Comparison of ENCODE assay signal across 8 cellular contexts in the genomic region with DNA sequence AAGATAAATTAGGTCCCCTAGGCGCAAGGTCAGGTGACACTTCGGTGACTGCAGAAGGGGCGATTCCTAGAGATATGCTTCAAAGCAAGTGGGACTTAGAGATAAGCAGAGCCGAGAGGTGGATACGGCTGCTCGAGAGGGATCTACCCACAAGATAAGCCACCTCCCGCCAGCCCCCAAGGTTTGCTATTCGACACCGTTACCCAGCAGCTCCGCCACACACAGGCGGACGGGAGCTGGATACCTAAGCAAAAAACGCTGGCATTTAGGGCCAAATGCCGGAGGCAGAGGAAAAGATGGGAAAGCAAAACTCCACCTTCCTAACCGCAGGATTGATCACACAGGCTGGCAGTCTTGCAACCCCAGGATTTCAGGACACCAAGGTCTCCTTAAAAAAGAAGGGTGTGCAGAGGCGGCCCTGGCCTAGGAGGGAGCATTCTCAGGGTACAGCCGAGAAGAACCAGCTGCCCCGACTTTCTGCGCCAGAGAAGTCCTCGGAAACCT. TPM values are rescaled to one million over a fixed set of nuclear protein-coding genes. Genes with fewer than 3 reads are reported as not detected.
DNase-seq lines count a peak whose midpoint lies in the region; ATAC-seq and TF ChIP-seq lines count a peak whose summit lies in the region.

No MANE protein-coding gene starts in this region.

- H3K36me3 Mint-ChIP-seq in activated naive CD4-positive, alpha-beta T cell treated with anti-CD3 and anti-CD28 coated beads, Interleukin-2, amount 50 U/mL, for 24 hours, result peaks cover 18% of the 10 kb centered on the region

- H2AFZ ChIP-seq in Loucy (ENCODE audit: low read length) (no peak overlapping the region), smooth muscle cell (ENCODE audit: low read depth) (no peak overlapping the region)

- peak overlapping the region; percentile 70 for H3K27ac Mint-ChIP-seq in activated naive CD4-positive, alpha-beta T cell treated with anti-CD3 and anti-CD28 coated beads, Interleukin-2, amount 50 U/mL, for 24 hours

- H3K9me2 ChIP-seq in Loucy (replicated peaks; ENCODE audit: low read depth, low read length), result no peaks in the 10 kb centered on the region

- H4K20me1 ChIP-seq in Loucy (ENCODE audit: insufficient read depth, low read length, poor library complexity, severe bottlenecking) (peaks cover 37% of the 10 kb centered on the region), smooth muscle cell (ENCODE audit: low read depth) (peaks cover 54% of the 10 kb centered on the region)

- H3K4me1 ChIP-seq in Loucy (ENCODE audit: insufficient read depth, low read length, poor library complexity, severe bottlenecking), result peaks cover 55% of the 10 kb centered on the region
- H3K4me1 ChIP-seq in iPS DF 6.9 (ENCODE audit: control insufficient read depth, insufficient read depth, low read length), result peaks cover 7% of the 10 kb centered on the region; the same call in 1 of the 2 replicates
- peaks cover 37% of the 10 kb centered on the region for H3K4me1 ChIP-seq in smooth muscle cell (ENCODE audit: low read depth)

- DNase-seq in EH (ENCODE audit: low read depth) (peak; percentile 52), iPS DF 6.9 (ENCODE audit: low read depth, low spot score) (no peak), smooth muscle cell (lab: John Stamatoyannopoulos, UW; ENCODE audit: unreplicated experiment) (no peak), GM19238 (ENCODE audit: insufficient read length, low spot score) (no peak)

- H3K4me3 ChIP-seq in Loucy (ENCODE audit: low read length, poor library complexity, severe bottlenecking) (peak overlapping the region; percentile 98), iPS DF 6.9 (ENCODE audit: low read length) (peak overlapping the region; percentile 99), smooth muscle cell (peak overlapping the region; percentile 93)

- H3K9me3 ChIP-seq in Loucy (ENCODE audit: insufficient read depth, low read depth, low read length) (no peaks in the 10 kb centered on the region), iPS DF 6.9 (ENCODE audit: control insufficient read depth, insufficient read depth, low read length) (no peaks in the 10 kb centered on the region), smooth muscle cell (replicated peaks; ENCODE audit: low read depth) (no peaks in the 10 kb centered on the region)

- no peaks in the 10 kb centered on the region for H3K27me3 Mint-ChIP-seq in activated naive CD4-positive, alpha-beta T cell treated with anti-CD3 and anti-CD28 coated beads, Interleukin-2, amount 50 U/mL, for 24 hours

- H3F3A ChIP-seq in Loucy (ENCODE audit: low read depth) (peaks cover 11% of the 10 kb centered on the region; the same call in 1 of the 2 replicates), smooth muscle cell (ENCODE audit: low read depth) (peaks cover 46% of the 10 kb centered on the region)

- H3K4me3 Mint-ChIP-seq in activated naive CD4-positive, alpha-beta T cell treated with anti-CD3 and anti-CD28 coated beads, Interleukin-2, amount 50 U/mL, for 24 hours, result peak overlapping the region; percentile 90

- H3K27ac ChIP-seq in iPS DF 6.9 (ENCODE audit: low read length) (no peak overlapping the region), smooth muscle cell (ENCODE audit: low read depth) (peak overlapping the region; percentile 97)

- H3K36me3 ChIP-seq in Loucy (ENCODE audit: insufficient read depth, low read length) (peaks cover 21% of the 10 kb centered on the region; the same call in 1 of the 2 replicates), iPS DF 6.9 (ENCODE audit: control insufficient read depth, insufficient read depth, low read length) (peaks cover 19% of the 10 kb centered on the region; the same call in 1 of the 2 replicates), smooth muscle cell (ENCODE audit: low read depth) (no peaks in the 10 kb centered on the region)

- no peak for TF ChIP-seq CTCF in Loucy (conservative IDR thresholded peaks at IDR 0.05; ENCODE audit: low read length)
- no peak for TF ChIP-seq CTCF in smooth muscle cell (IDR thresholded peaks at IDR 0.05; ENCODE audit: borderline replicate concordance, insufficient read depth, poor library complexity, severe bottlenecking)

- no peaks in the 10 kb centered on the region for H3K9me3 Mint-ChIP-seq in activated naive CD4-positive, alpha-beta T cell treated with anti-CD3 and anti-CD28 coated beads, Interleukin-2, amount 50 U/mL, for 24 hours

- ATAC-seq in HG02852 (IDR thresholded peaks at IDR 0.05; ENCODE audit: unreplicated experiment) (no peak), GM18520 (IDR thresholded peaks at IDR 0.05; ENCODE audit: unreplicated experiment) (no peak)

- peaks cover 6% of the 10 kb centered on the region for H3K27me3 ChIP-seq in Loucy (ENCODE audit: insufficient read depth, low read length, poor library complexity, severe bottlenecking)
- no peaks in the 10 kb centered on the region for H3K27me3 ChIP-seq in iPS DF 6.9 (ENCODE audit: control insufficient read depth, insufficient read depth, low read length)
- H3K27me3 ChIP-seq in smooth muscle cell (ENCODE audit: low read depth), result no peaks in the 10 kb centered on the region

- H3K4me2 ChIP-seq in Loucy (ENCODE audit: low read depth, low read length, poor library complexity, severe bottlenecking), result peak overlapping the region; percentile 99
- H3K4me2 ChIP-seq in smooth muscle cell, result peak overlapping the region; percentile 87

- H3K9ac ChIP-seq in Loucy (ENCODE audit: low read depth, low read length, poor library complexity, severe bottlenecking) (peak overlapping the region; percentile 100), smooth muscle cell (ENCODE audit: low read depth) (peak overlapping the region; percentile 87)

- peaks cover 71% of the 10 kb centered on the region for H3K4me1 Mint-ChIP-seq in activated naive CD4-positive, alpha-beta T cell treated with anti-CD3 and anti-CD28 coated beads, Interleukin-2, amount 50 U/mL, for 24 hours

- peaks cover 57% of the 10 kb centered on the region for H3K79me2 ChIP-seq in Loucy (ENCODE audit: insufficient read depth, low read length)
- H3K79me2 ChIP-seq in smooth muscle cell (ENCODE audit: low read depth), result peaks cover 27% of the 10 kb centered on the region

- no CpG with 5 or more reads among the region's 20 CpGs for WGBS in iPS DF 6.9 (ENCODE audit: insufficient coverage, insufficient read length)
- WGBS in smooth muscle cell (ENCODE audit: low lambda C conversion rate), result 2% methylated on average over 20 of the region's 20 CpGs

RNA-seq across cellular contexts. Expression of a gene that starts 0.7 kb away (rescaled TPM):
- 903 and 1,173 TPM in 2 replicates for total RNA-seq in smooth muscle cell
- polyA plus RNA-seq in smooth muscle cell, result 6,048 and 7,176 TPM in 2 replicates

RNA-seq across cellular contexts. Expression of a gene that starts 16.6 kb away (rescaled TPM):
- 2.4 and 2.6 TPM in 2 replicates for total RNA-seq in smooth muscle cell
- polyA plus RNA-seq in smooth muscle cell, result 1.6 and 2.8 TPM in 2 replicates

RNA-seq across cellular contexts. Expression of a gene that starts 49.4 kb away (rescaled TPM):
- 4.8 and 4.9 TPM in 2 replicates for total RNA-seq in smooth muscle cell
- 9.8 and 11.6 TPM in 2 replicates for polyA plus RNA-seq in smooth muscle cell
